Comparison of ENCODE assay signal across 8 cellular contexts in genomic region chr2:84880395-84880644, GRCh38. TPM values are rescaled to one million over a fixed set of nuclear protein-coding genes. Genes with fewer than 3 reads are reported as not detected.
DNase-seq lines count a peak whose midpoint lies in the region; ATAC-seq and TF ChIP-seq lines count a peak whose summit lies in the region.

No MANE protein-coding gene starts in this region.

- intact Hi-C loops in spleen (cut with DNase I; ENCODE audit: low total_unique reads), result no loop called here

- H3K4me3 Mint-ChIP-seq in HFFc6, result peak overlapping the region; percentile 96
- H3K4me3 Mint-ChIP-seq in activated T-helper 17 cell treated with anti-CD3 and anti-CD28 coated beads, Interleukin-2, amount 50 U/mL, for 72 hours, result peak overlapping the region; percentile 89

- H3K27me3 ChIP-seq in iPS-20b (ENCODE audit: insufficient read depth, low read length), result peaks cover 93% of the 10 kb centered on the region
- H3K27me3 ChIP-seq in spleen (replicated peaks in 1 of 7), result peaks cover 4 to 39% (median 25%) of the 10 kb centered on the region in 7 donors

- DNase-seq in HFFc6, result no peak
- no peak for DNase-seq in spleen
- DNase-seq in NCI-H1092 treated with DMSO at 0.1 percent for 48 hours (lab: John Stamatoyannopoulos, UW), result no peak
- DNase-seq in NCI-H69 (lab: John Stamatoyannopoulos, UW), result no peak
- no peak for DNase-seq in NOMO-1 treated with dmso at 0.1 percent for 144 hours (lab: John Stamatoyannopoulos, UW; ENCODE audit: unreplicated experiment)

- 1 to 3% (median 2%) methylated on average over 7 to 8 of the region's 8 CpGs for WGBS in spleen, 5 donors

- peaks cover 55% of the 10 kb centered on the region for H3K4me1 Mint-ChIP-seq in HFFc6 (ENCODE audit: low read depth)
- H3K4me1 Mint-ChIP-seq in activated T-helper 17 cell treated with anti-CD3 and anti-CD28 coated beads, Interleukin-2, amount 50 U/mL, for 72 hours, result peaks cover 38% of the 10 kb centered on the region

- H3K36me3 Mint-ChIP-seq in HFFc6 (ENCODE audit: low read depth), result no peaks in the 10 kb centered on the region
- peaks cover 9% of the 10 kb centered on the region for H3K36me3 Mint-ChIP-seq in activated T-helper 17 cell treated with anti-CD3 and anti-CD28 coated beads, Interleukin-2, amount 50 U/mL, for 72 hours (ENCODE audit: low read depth)

- no peaks in the 10 kb centered on the region for H3K9me3 Mint-ChIP-seq in HFFc6
- no peaks in the 10 kb centered on the region for H3K9me3 Mint-ChIP-seq in activated T-helper 17 cell treated with anti-CD3 and anti-CD28 coated beads, Interleukin-2, amount 50 U/mL, for 72 hours

- no peaks in the 10 kb centered on the region for H3K36me3 ChIP-seq in iPS-20b (ENCODE audit: insufficient read depth, low read depth, low read length)
- H3K36me3 ChIP-seq in spleen, result no peaks in the 10 kb centered on the region

- H3K4me1 ChIP-seq in iPS-20b (ENCODE audit: insufficient read depth, low read length), result peaks cover 3% of the 10 kb centered on the region; the same call in 1 of the 2 replicates
- peaks cover 8 to 50% (median 35%) of the 10 kb centered on the region in 6 donors for H3K4me1 ChIP-seq in spleen

- no peak for TF ChIP-seq POLR2A in spleen (IDR thresholded peaks at IDR 0.05)

- ATAC-seq in activated T-helper 17 cell treated with anti-CD3 and anti-CD28 coated beads, Interleukin-2, amount 50 U/mL, for 72 hours (replicated peaks), result peak; percentile 1
- no peak for ATAC-seq in HG02852 (IDR thresholded peaks at IDR 0.05; ENCODE audit: unreplicated experiment)

- H3K27me3 Mint-ChIP-seq in HFFc6 (ENCODE audit: insufficient read depth), result peaks cover 8% of the 10 kb centered on the region
- no peaks in the 10 kb centered on the region for H3K27me3 Mint-ChIP-seq in activated T-helper 17 cell treated with anti-CD3 and anti-CD28 coated beads, Interleukin-2, amount 50 U/mL, for 72 hours

- peak overlapping the region; percentile 74 for H3K9ac ChIP-seq in iPS-20b (ENCODE audit: low read depth, low read length)

- no peak overlapping the region for H3K27ac ChIP-seq in iPS-20b (ENCODE audit: low read length)
- H3K27ac ChIP-seq in spleen, result peak overlapping the region; percentile 27 to 81 (median 67)

- H3K4me3 ChIP-seq in iPS-20b (ENCODE audit: low read length), result peak overlapping the region; percentile 68
- H3K4me3 ChIP-seq in spleen, result peak overlapping the region; percentile 48 to 78 (median 55)

- no peaks in the 10 kb centered on the region for H3K9me3 ChIP-seq in iPS-20b (ENCODE audit: insufficient read depth, low read depth, low read length)
- no peaks in the 10 kb centered on the region for H3K9me3 ChIP-seq in spleen

- peak overlapping the region; percentile 77 for H3K27ac Mint-ChIP-seq in HFFc6
- peak overlapping the region; percentile 86 for H3K27ac Mint-ChIP-seq in activated T-helper 17 cell treated with anti-CD3 and anti-CD28 coated beads, Interleukin-2, amount 50 U/mL, for 72 hours

- TF ChIP-seq CTCF in HFFc6 (IDR thresholded peaks at IDR 0.05) (no peak), spleen (IDR thresholded peaks at IDR 0.05 in 8 of 11, conservative IDR thresholded peaks at IDR 0.05 in 3 of 11) (no peak)

RNA-seq across cellular contexts. Expression of gene TRABD2A, which starts 0.6 kb away (rescaled TPM):
- 10 to 100 TPM; 13.5 to 46.2 (median 41.9) TPM for total RNA-seq in HFFc6 (2021; fragmentation: NEBNext Ultra II Directional; extraction: Animal tissue kit (Norgen Biotek cat#: 25700))
- 10 to 100 TPM; 28.6 to 32.3 TPM for total RNA-seq in activated T-helper 17 cell treated with anti-CD3 and anti-CD28 coated beads, Interleukin-2, amount 50 U/mL, for 72 hours
- 10 to 100 TPM in 2 of 7 donors, 1 to 10 TPM in 5; 5.4 to 12.5 (median 9.2) TPM for total RNA-seq in spleen
- polyA plus RNA-seq in spleen, result 1 to 10 TPM; 4.5 to 8.6 (median 5.0) TPM

RNA-seq across cellular contexts. Expression of gene TMSB10, which starts 25.1 kb away (rescaled TPM):
- total RNA-seq in HFFc6 (2021; fragmentation: NEBNext Ultra II Directional; extraction: Animal tissue kit (Norgen Biotek cat#: 25700)), result 1,000 to 10,000 TPM; 3,909 to 6,151 (median 5,325) TPM
- total RNA-seq in activated T-helper 17 cell treated with anti-CD3 and anti-CD28 coated beads, Interleukin-2, amount 50 U/mL, for 72 hours, result 1,000 to 10,000 TPM; 2,616 to 3,068 TPM
- 1,000 to 10,000 TPM; 1,416 to 3,222 (median 1,664) TPM for total RNA-seq in spleen
- 1,000 to 10,000 TPM; 2,869 to 3,827 (median 3,008) TPM for polyA plus RNA-seq in spleen
